Comparison of ENCODE assay signal across 8 cellular contexts in the genomic region with DNA sequence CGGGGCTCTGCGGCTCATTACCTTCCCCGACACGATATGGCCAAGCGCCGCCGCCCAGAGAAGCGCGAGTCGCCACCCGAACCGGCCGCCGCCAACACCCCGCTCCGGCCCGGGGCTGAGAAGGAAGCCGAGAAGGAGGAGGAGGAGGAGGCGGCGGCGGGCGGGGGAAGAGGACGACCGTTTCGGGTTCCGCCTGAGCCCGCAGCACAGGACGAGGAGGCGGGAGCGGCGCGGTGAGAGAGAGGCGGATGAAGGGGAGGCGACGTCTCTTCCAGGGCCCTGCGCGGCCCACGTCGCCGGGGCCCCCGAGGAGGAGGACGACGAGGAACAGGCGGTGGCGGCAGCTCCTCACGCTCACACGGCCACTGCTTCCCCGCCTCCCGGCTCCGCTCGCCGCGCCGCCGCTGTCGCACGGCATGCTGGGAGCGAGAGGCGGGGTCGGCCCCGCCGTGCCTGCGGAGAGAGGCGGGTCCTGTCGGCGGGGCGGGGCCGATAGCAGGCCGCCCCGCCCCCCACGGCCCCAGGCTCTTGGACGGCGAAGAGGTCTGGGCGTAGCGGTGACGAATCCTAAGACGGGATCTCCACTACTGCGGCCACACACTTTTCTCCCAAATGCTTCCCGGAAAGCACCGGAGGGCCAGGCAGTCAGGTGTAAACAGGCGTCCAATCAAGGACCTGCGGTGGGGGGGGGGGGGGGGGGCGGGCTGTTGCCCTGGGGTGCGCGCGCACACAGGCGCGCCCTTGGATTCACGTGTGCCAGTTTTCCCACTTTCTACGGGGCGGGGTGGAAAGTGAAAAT.
DNase-seq lines count a peak whose midpoint lies in the region; ATAC-seq, FAIRE-seq and TF ChIP-seq lines count a peak whose summit lies in the region.

No MANE protein-coding gene starts in this region.

- peak overlapping the region; percentile 82 for H3K27ac Mint-ChIP-seq in activated T-cell treated with anti-CD3 and anti-CD28 coated beads, Interleukin-2, amount 50 U/mL, for 72 hours

- ATAC-seq in GM21381 (IDR thresholded peaks at IDR 0.05; ENCODE audit: unreplicated experiment) = peak; percentile 79
- ATAC-seq in activated T-cell treated with anti-CD3 and anti-CD28 coated beads, Interleukin-2, amount 50 U/mL, for 72 hours (replicated peaks in 1 of 2) = peak; percentile 80 to 83

- FAIRE-seq in HTR-8/SVneo (lab: Jason Lieb, UNC) = no peak

- DNase-seq in D341Med (ENCODE audit: low spot score) (peak; percentile 92), HTR-8/SVneo (ENCODE audit: insufficient read length, low spot score) (peak; percentile 90), OCI-M1 (lab: John Stamatoyannopoulos, UW) (peak; percentile 98), esophagus squamous epithelium (lab: John Stamatoyannopoulos, UW) (peak; percentile 65)
- peak; percentile 95 to 96 for DNase-seq in activated T-cell treated with anti-CD3 and anti-CD28 coated beads, Interleukin-2, amount 50 U/mL, for 72 hours
- peak; percentile 77 to 83 for DNase-seq in stimulated activated CD8-positive, alpha-beta memory T cell treated with anti-CD3 and anti-CD28 coated beads, Interleukin-7, amount 100 ng/mL, for 1 hour (ENCODE audit: low read depth in 2 of 2)

- H3K4me1 ChIP-seq in esophagus squamous epithelium (peaks cover 0 to 38% (median 9%) of the 10 kb centered on the region in 3 donors), muscle layer of duodenum (ENCODE audit: control insufficient read depth in 1 of 2, insufficient read depth in 2 of 2, low read length in 2 of 2) (peaks cover 0 to 11% of the 10 kb centered on the region in 2 donors)

- no peaks in the 10 kb centered on the region for H3K27me3 ChIP-seq in esophagus squamous epithelium
- no peaks in the 10 kb centered on the region for H3K27me3 ChIP-seq in muscle layer of duodenum (ENCODE audit: low read depth, low read length)

- H3K9me3 ChIP-seq in esophagus squamous epithelium = no peaks in the 10 kb centered on the region
- no peaks in the 10 kb centered on the region for H3K9me3 ChIP-seq in muscle layer of duodenum (ENCODE audit: control insufficient read depth in 1 of 2, low read length in 2 of 2)

- WGBS in esophagus squamous epithelium, 2 donors = 0 to 1% methylated on average over 15 to 54 of the region's 91 CpGs

- peak in 3 of 4 donors; percentile 62 to 98 (median 87) for TF ChIP-seq POLR2A in esophagus squamous epithelium (IDR thresholded peaks at IDR 0.05)

- intact Hi-C loops in esophagus squamous epithelium (cut with DNase I) = no loop called here

- H3K4me1 Mint-ChIP-seq in activated T-cell treated with anti-CD3 and anti-CD28 coated beads, Interleukin-2, amount 50 U/mL, for 72 hours (ENCODE audit: low read depth) = peaks cover 26% of the 10 kb centered on the region

- no peaks in the 10 kb centered on the region for H3K9me3 Mint-ChIP-seq in activated T-cell treated with anti-CD3 and anti-CD28 coated beads, Interleukin-2, amount 50 U/mL, for 72 hours

- H3K27me3 Mint-ChIP-seq in activated T-cell treated with anti-CD3 and anti-CD28 coated beads, Interleukin-2, amount 50 U/mL, for 72 hours (ENCODE audit: low read depth) = no peaks in the 10 kb centered on the region

- peaks cover 1 to 6% of the 10 kb centered on the region in 2 donors for H3K36me3 Mint-ChIP-seq in activated T-cell treated with anti-CD3 and anti-CD28 coated beads, Interleukin-2, amount 50 U/mL, for 72 hours (ENCODE audit: insufficient read depth in 2 of 2)

- no peaks in the 10 kb centered on the region for H3K36me3 ChIP-seq in esophagus squamous epithelium
- H3K36me3 ChIP-seq in muscle layer of duodenum (ENCODE audit: control insufficient read depth in 1 of 2, insufficient read depth in 2 of 2, low read length in 2 of 2) = no peaks in the 10 kb centered on the region

- TF ChIP-seq CTCF in esophagus squamous epithelium (IDR thresholded peaks at IDR 0.05) = no peak

- peak overlapping the region; percentile 86 to 91 for H3K4me3 Mint-ChIP-seq in activated T-cell treated with anti-CD3 and anti-CD28 coated beads, Interleukin-2, amount 50 U/mL, for 72 hours

- H3K4me3 ChIP-seq in esophagus squamous epithelium = peak overlapping the region; percentile 71 to 91 (median 80)
- H3K4me3 ChIP-seq in muscle layer of duodenum (ENCODE audit: low read depth in 1 of 2, low read length in 2 of 2) = peak overlapping the region; percentile 16 to 79

- peak overlapping the region; percentile 98 to 100 (median 98) for H3K27ac ChIP-seq in esophagus squamous epithelium
- H3K27ac ChIP-seq in muscle layer of duodenum (ENCODE audit: low read length) = peak overlapping the region; percentile 51

Comparison
In these comparisons a context has a peak if more than half of its experiments do, and no peak if none do; other contexts are left out.
1. Peak in every context shown above with its lines: DNase-seq, ATAC-seq, H3K4me3 ChIP-seq and H3K27ac ChIP-seq.